8 cellular contexts compared by ENCODE assay signal in the genomic region with DNA sequence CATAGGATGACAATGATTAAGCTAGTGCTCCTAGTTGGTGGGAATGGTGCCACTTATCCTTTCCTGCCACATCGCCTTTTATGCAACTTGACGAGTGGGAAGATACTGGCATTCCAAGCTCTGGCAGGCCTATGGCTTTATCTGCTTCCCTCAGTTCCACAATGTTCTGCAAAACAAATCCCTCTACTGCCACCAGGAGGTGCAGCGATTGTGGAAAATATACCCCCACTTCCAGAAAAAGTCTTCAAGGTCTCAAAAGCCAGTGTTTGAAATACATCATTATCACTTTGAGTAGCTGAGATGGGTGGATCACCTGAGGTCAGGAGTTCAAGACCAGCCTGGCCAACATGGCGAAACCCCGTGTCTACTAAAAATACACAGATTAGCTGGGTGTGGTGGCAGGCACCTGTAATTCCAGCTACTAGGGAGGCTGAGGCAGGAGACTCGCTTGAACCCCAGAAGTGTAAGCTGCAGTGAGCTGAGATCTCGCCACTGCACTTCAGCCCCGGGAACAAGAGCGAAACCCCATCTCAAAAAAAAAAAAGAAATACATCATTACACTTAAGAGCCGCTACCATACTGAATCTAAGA. TPM values are rescaled to one million over a fixed set of nuclear protein-coding genes. Genes with fewer than 3 reads are reported as not detected.
DNase-seq lines count a peak whose midpoint lies in the region; ATAC-seq and TF ChIP-seq lines count a peak whose summit lies in the region.

No MANE protein-coding gene starts in this region.

- H3K4me3 ChIP-seq in HFF-Myc (replicated peaks; ENCODE audit: low read depth, low read length) (no peak overlapping the region), lung (no peak overlapping the region)

- no peaks in the 10 kb centered on the region for H3K9me3 Mint-ChIP-seq in dendritic cell treated with granulocyte-macrophage colony-stimulating factor and Interleukin-4, amounts not matched to agents 40 ng/mL and 50 ng/mL, for 4 days
- H3K9me3 Mint-ChIP-seq in activated CD8-positive, alpha-beta memory T cell treated with anti-CD3 and anti-CD28 coated beads, Interleukin-2, amount 10 ng/mL, durations not matched to agents 7 days and 5 days (ENCODE audit: low read depth) = no peaks in the 10 kb centered on the region

- H3K9me3 ChIP-seq in lung (ENCODE audit: control insufficient read depth in 2 of 2, insufficient read depth in 1 of 2, low read length in 1 of 2) = no peaks in the 10 kb centered on the region

- peaks cover 12% of the 10 kb centered on the region for H3K36me3 Mint-ChIP-seq in dendritic cell treated with granulocyte-macrophage colony-stimulating factor and Interleukin-4, amounts not matched to agents 40 ng/mL and 50 ng/mL, for 4 days (ENCODE audit: low read depth)
- H3K36me3 Mint-ChIP-seq in activated CD8-positive, alpha-beta memory T cell treated with anti-CD3 and anti-CD28 coated beads, Interleukin-2, amount 10 ng/mL, durations not matched to agents 7 days and 5 days = peaks cover 20% of the 10 kb centered on the region

- DNase-seq in D341Med (ENCODE audit: low spot score) (peak; percentile 60), HFF-Myc (ENCODE audit: extremely low read depth, low read depth) (peak; percentile 11), SK-MEL-5 (ENCODE audit: low read depth, low spot score) (peak; percentile 82), lung (ENCODE audit: low spot score) (peak; percentile 38)
- no peak for DNase-seq in activated CD8-positive, alpha-beta memory T cell treated with anti-CD3 and anti-CD28 coated beads, Interleukin-2, amount 10 ng/mL, durations not matched to agents 7 days and 5 days
- DNase-seq in stimulated activated CD4-positive, alpha-beta T cell treated with anti-CD3 and anti-CD28 coated beads, Interleukin-2, amount 100 ng/mL, for 24 hours = no peak

- H3K36me3 ChIP-seq in lung (ENCODE audit: control insufficient read depth in 2 of 2, insufficient read depth in 2 of 2, low read length in 2 of 2) = no peaks in the 10 kb centered on the region

- H3K4me3 Mint-ChIP-seq in dendritic cell treated with granulocyte-macrophage colony-stimulating factor and Interleukin-4, amounts not matched to agents 40 ng/mL and 50 ng/mL, for 4 days = no peak overlapping the region
- no peak overlapping the region for H3K4me3 Mint-ChIP-seq in activated CD8-positive, alpha-beta memory T cell treated with anti-CD3 and anti-CD28 coated beads, Interleukin-2, amount 10 ng/mL, durations not matched to agents 7 days and 5 days

- H3K27ac ChIP-seq in lung (ENCODE audit: low read depth in 1 of 2, low read length in 1 of 2) = no peak overlapping the region

- in situ Hi-C loops in SK-MEL-5 (cut with HindIII; ENCODE audit: low pct_unique_long_range_greater_than_20kb, low sequenced_read_pairs) = no loop called here

- peak overlapping the region; percentile 32 for H3K27ac Mint-ChIP-seq in dendritic cell treated with granulocyte-macrophage colony-stimulating factor and Interleukin-4, amounts not matched to agents 40 ng/mL and 50 ng/mL, for 4 days
- no peak overlapping the region for H3K27ac Mint-ChIP-seq in activated CD8-positive, alpha-beta memory T cell treated with anti-CD3 and anti-CD28 coated beads, Interleukin-2, amount 10 ng/mL, durations not matched to agents 7 days and 5 days

- intact Hi-C loops in dendritic cell treated with granulocyte-macrophage colony-stimulating factor and Interleukin-4, amounts not matched to agents 40 ng/mL and 50 ng/mL, for 4 days (cut with micrococcal nuclease) = loop anchor here (2.0 to 5.0 kb wide), 3 partner anchors 38 to 93 kb away; no protein-coding TSS in a partner anchor

- ATAC-seq in lung (ENCODE audit: insufficient read depth, low FRiP score) (no peak), HG02973 (IDR thresholded peaks at IDR 0.05; ENCODE audit: unreplicated experiment) (no peak)
- ATAC-seq in activated CD8-positive, alpha-beta memory T cell treated with anti-CD3 and anti-CD28 coated beads, Interleukin-2, amount 10 ng/mL, durations not matched to agents 7 days and 5 days = no peak

- TF ChIP-seq CTCF in HFF-Myc (IDR thresholded peaks at IDR 0.05; ENCODE audit: low read depth, low read length, missing control alignments) (peak; percentile 69), lung (IDR thresholded peaks at IDR 0.05; ENCODE audit: control extremely low read depth, extremely low read depth) (peak; percentile 22)

- H3K27me3 ChIP-seq in lung (ENCODE audit: control insufficient read depth, insufficient read depth) = no peaks in the 10 kb centered on the region

- CTCF ChIA-PET in activated CD8-positive, alpha-beta memory T cell treated with anti-CD3 and anti-CD28 coated beads, Interleukin-2, amount 10 ng/mL, durations not matched to agents 7 days and 5 days (lab: Charles Lee) = interaction anchor here (1.2 to 1.9 kb wide), 7 partner anchors 9 to 139 kb away, joined by 3 to 6 read pairs (median 3); no protein-coding TSS in a partner anchor

- H3K27me3 Mint-ChIP-seq in dendritic cell treated with granulocyte-macrophage colony-stimulating factor and Interleukin-4, amounts not matched to agents 40 ng/mL and 50 ng/mL, for 4 days = no peaks in the 10 kb centered on the region
- H3K27me3 Mint-ChIP-seq in activated CD8-positive, alpha-beta memory T cell treated with anti-CD3 and anti-CD28 coated beads, Interleukin-2, amount 10 ng/mL, durations not matched to agents 7 days and 5 days = no peaks in the 10 kb centered on the region

- 60 to 61% methylated on average over 10 of the region's 10 CpGs for WGBS in lung, 2 donors

- H3K4me1 ChIP-seq in lung (ENCODE audit: control insufficient read depth in 2 of 2, insufficient read depth in 2 of 2, low read length in 2 of 2) = peaks cover 3 to 12% of the 10 kb centered on the region in 2 donors

- peaks cover 19% of the 10 kb centered on the region for H3K4me1 Mint-ChIP-seq in dendritic cell treated with granulocyte-macrophage colony-stimulating factor and Interleukin-4, amounts not matched to agents 40 ng/mL and 50 ng/mL, for 4 days (ENCODE audit: low read depth)
- peaks cover 46% of the 10 kb centered on the region for H3K4me1 Mint-ChIP-seq in activated CD8-positive, alpha-beta memory T cell treated with anti-CD3 and anti-CD28 coated beads, Interleukin-2, amount 10 ng/mL, durations not matched to agents 7 days and 5 days

RNA-seq across cellular contexts. Expression of a gene that starts 3.4 kb away (rescaled TPM):
- total RNA-seq in SK-MEL-5 (2014; rRNA removed; shearing (Covaris generic)) = 48.3 and 49.3 TPM in 2 replicates
- 36.8 and 37.9 TPM in 2 replicates for polyA plus RNA-seq in SK-MEL-5 (2015; cell fraction: cytosol; rRNA removed)
- 99.5 and 105 TPM in 2 replicates for polyA plus RNA-seq in SK-MEL-5 (2015; cell fraction: nucleus; rRNA removed)
- 100 to 1,000 TPM in 1 of 2 donors, 10 to 100 TPM in 1; 70.7 to 171 TPM for total RNA-seq in lung
- 10 to 100 TPM; 39.7 to 61.7 TPM for polyA plus RNA-seq in lung
- total RNA-seq in activated CD8-positive, alpha-beta memory T cell treated with anti-CD3 and anti-CD28 coated beads, Interleukin-2, amount 10 ng/mL, durations not matched to agents 7 days and 5 days = 10 to 100 TPM; 48.4 to 56.6 TPM

Comparison
In these comparisons a context has a peak if more than half of its experiments do, and no peak if none do; other contexts are left out.
1. DNase-seq: peak in D341Med (single experiment), HFF-Myc (single experiment), SK-MEL-5 (single experiment) and lung (single experiment); none in activated CD8-positive, alpha-beta memory T cell treated with anti-CD3 and anti-CD28 coated beads, Interleukin-2, amount 10 ng/mL, durations not matched to agents 7 days and 5 days (single experiment) and stimulated activated CD4-positive, alpha-beta T cell treated with anti-CD3 and anti-CD28 coated beads, Interleukin-2, amount 100 ng/mL, for 24 hours (0 of 2).